Comparison of ENCODE assay signal across 10 cellular contexts in the genomic region with DNA sequence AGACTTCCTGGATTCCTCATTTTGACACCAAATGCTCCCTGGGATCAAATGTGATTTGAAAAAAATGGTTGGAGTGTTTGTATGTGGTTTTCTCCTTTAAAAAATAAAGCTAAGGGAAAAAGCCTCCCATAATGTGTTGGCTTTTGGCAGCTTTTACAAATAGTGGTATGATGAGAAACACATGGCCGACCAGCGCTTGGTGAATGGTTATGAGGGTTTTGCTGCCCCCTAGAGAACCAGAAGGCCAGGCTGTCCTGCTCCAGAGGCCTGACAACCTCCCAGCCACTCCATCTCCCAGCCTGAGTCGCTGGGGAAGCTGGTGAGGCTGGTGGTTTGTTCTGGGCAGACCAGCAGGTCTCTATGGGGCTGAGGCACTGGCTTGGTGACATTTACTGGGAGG.
DNase-seq lines count a peak whose midpoint lies in the region; ATAC-seq, FAIRE-seq and TF ChIP-seq lines count a peak whose summit lies in the region.
"Had no signal": no experiment of that assay in that cellular context is flagged by ENCODE, and none has a peak within 500 bp of the region (broad histone marks: within the 10 kb centered on the region; RNA-seq: fewer than 3 reads in every experiment).

No MANE protein-coding gene starts in this region.

- H3K9me3 Mint-ChIP-seq in activated T-helper 17 cell treated with anti-CD3 and anti-CD28 coated beads, Interleukin-2, amount 50 U/mL, for 72 hours: no peaks in the 10 kb centered on the region

- H3K4me3 ChIP-seq in A673 (ENCODE audit: low read depth, low read length, poor library complexity, severe bottlenecking) (no peak overlapping the region), HAP-1 (no peak overlapping the region), astrocyte of the cerebellum (ENCODE audit: low read depth, low read length) (no peak overlapping the region), HepG2 (replicated peaks in 1 of 3; ENCODE audit: insufficient read depth in 1 of 3, low read depth in 2 of 3, low read length in 3 of 3) (no peak overlapping the region)
- H3K4me3 ChIP-seq: coronary artery had no signal

- CTCF ChIA-PET in A673 (lab: Charles Lee) (no interaction called here), HepG2 (lab: Yijun Ruan, JAX; ENCODE audit: low intra/inter-chr PET ratio, low total read pairs) (no interaction called here)

- in situ Hi-C loops in HAP-1 (cut with MboI; ENCODE audit: low sequenced_read_pairs): no loop called here
- in situ Hi-C loops in astrocyte of the cerebellum (cut with HindIII; ENCODE audit: low sequenced_read_pairs): loop anchor here (25.0 kb wide), 1 partner anchor 1284 kb away; no protein-coding TSS in a partner anchor
- in situ Hi-C loops in HepG2 (cut with HindIII; ENCODE audit: extremely low pct_ligation_motif_present, low pct_unique_long_range_greater_than_20kb): no loop called here

- DNase-seq in A673 (ENCODE audit: low spot score) (peak; percentile 62), HAP-1 (ENCODE audit: low spot score in 2 of 2) (peak; percentile 11 to 40), astrocyte of the cerebellum (ENCODE audit: low read depth) (peak; percentile 77), HepG2 (ENCODE audit: low spot score) (peak; percentile 25), SHP77 treated with DMSO at 0.1 percent for 48 hours (lab: John Stamatoyannopoulos, UW) (no peak), NCI-H69 (lab: John Stamatoyannopoulos, UW) (no peak)
- DNase-seq in activated CD4-positive, CD25-positive, alpha-beta regulatory T cell treated with anti-CD3 and anti-CD28 coated beads, Interleukin-2, amount 50 U/mL, for 72 hours: no peak
- DNase-seq: NCI-H1930 had no signal

- H3K27ac ChIP-seq in A673 (ENCODE audit: low read depth, low read length, poor library complexity, severe bottlenecking) (no peak overlapping the region), HepG2 (ENCODE audit: extremely low read length, insufficient read depth, low read length) (no peak overlapping the region)
- H3K27ac ChIP-seq: coronary artery had no signal

- BruUV-seq in A673 (replicated peaks; lab: Mats Ljungman, UMichigan) (no TSS peak), HepG2 (replicated peaks; lab: Mats Ljungman, UMichigan) (no TSS peak)

- H3K4me1 Mint-ChIP-seq in activated T-helper 17 cell treated with anti-CD3 and anti-CD28 coated beads, Interleukin-2, amount 50 U/mL, for 72 hours: peaks cover 8% of the 10 kb centered on the region

- H3K27me3 ChIP-seq in A673 (replicated peaks; ENCODE audit: insufficient read depth, low read depth, low read length, poor library complexity) (no peaks in the 10 kb centered on the region), HAP-1 (ENCODE audit: low read depth) (no peaks in the 10 kb centered on the region), HepG2 (ENCODE audit: control insufficient read depth in 1 of 2, insufficient read depth in 2 of 2, low read length in 2 of 2) (no peaks in the 10 kb centered on the region; a peak in 2 of 5 replicates)

- H3K79me2 ChIP-seq in HepG2 (ENCODE audit: insufficient read depth, low read length): no peaks in the 10 kb centered on the region

- no peaks in the 10 kb centered on the region for H3K27me3 Mint-ChIP-seq in activated T-helper 17 cell treated with anti-CD3 and anti-CD28 coated beads, Interleukin-2, amount 50 U/mL, for 72 hours

- no peak overlapping the region for H3K27ac Mint-ChIP-seq in activated T-helper 17 cell treated with anti-CD3 and anti-CD28 coated beads, Interleukin-2, amount 50 U/mL, for 72 hours

- peaks cover 31% of the 10 kb centered on the region for H3K36me3 Mint-ChIP-seq in activated T-helper 17 cell treated with anti-CD3 and anti-CD28 coated beads, Interleukin-2, amount 50 U/mL, for 72 hours (ENCODE audit: low read depth)

- no peaks in the 10 kb centered on the region; the same call in 1 of the 2 replicates for H4K20me1 ChIP-seq in HepG2 (ENCODE audit: insufficient read depth, low read length)

- 2% methylated on average over 3 of the region's 3 CpGs for WGBS in HepG2 (ENCODE audit: low lambda C conversion rate)

- TF ChIP-seq POLR2A in HepG2 (IDR thresholded peaks at IDR 0.05; ENCODE audit: insufficient read depth in 1 of 2, low read depth in 2 of 2, low read length in 2 of 2): no peak

- TF ChIP-seq EP300 in HepG2 (IDR thresholded peaks at IDR 0.05; ENCODE audit: low read depth in 2 of 2, low read length in 2 of 2) (no peak), HepG2 (CRISPR knock-in tag; IDR thresholded peaks at IDR 0.05; ENCODE audit: borderline replicate concordance) (no peak)

- H3K36me3 ChIP-seq in A673 (ENCODE audit: insufficient read depth, low read length, poor library complexity, severe bottlenecking) (no peaks in the 10 kb centered on the region), HAP-1 (replicated peaks) (no peaks in the 10 kb centered on the region), HepG2 (replicated peaks in 1 of 2; ENCODE audit: control insufficient read depth in 1 of 2, insufficient read depth in 2 of 2, low read length in 2 of 2) (no peaks in the 10 kb centered on the region)

- no peak overlapping the region for H2AFZ ChIP-seq in HepG2 (ENCODE audit: low read length)

- no peak overlapping the region for H3K4me3 Mint-ChIP-seq in activated T-helper 17 cell treated with anti-CD3 and anti-CD28 coated beads, Interleukin-2, amount 50 U/mL, for 72 hours

- POLR2A ChIA-PET in A673 (lab: Charles Lee; ENCODE audit: low non-redundant PET) (interaction anchor here (0.6 kb wide), 1 partner anchor 434 kb away, joined by 3 read pairs; no protein-coding TSS in a partner anchor), HepG2 (lab: Yijun Ruan, JAX) (no interaction called here)

- intact Hi-C loops in A673 (cut with micrococcal nuclease; ENCODE audit: unreplicated experiment): no loop called here
- intact Hi-C loops in HepG2 (cut with micrococcal nuclease; ENCODE audit: unreplicated experiment): loop anchor here (1.0 kb wide), 1 partner anchor 1291 kb away; no protein-coding TSS in a partner anchor

- H3K4me1 ChIP-seq in A673 (ENCODE audit: insufficient read depth, low read length, poor library complexity, severe bottlenecking) (no peaks in the 10 kb centered on the region), HAP-1 (no peaks in the 10 kb centered on the region), HepG2 (ENCODE audit: insufficient read depth, low read length) (no peaks in the 10 kb centered on the region)

- TF ChIP-seq CTCF in A673 (conservative IDR thresholded peaks at IDR 0.05; ENCODE audit: low read depth, low read length) (peak; percentile 57), astrocyte of the cerebellum (IDR thresholded peaks at IDR 0.05; ENCODE audit: low read depth, low read length, missing control alignments) (peak; percentile 69), HepG2 (CRISPR knock-in tag; IDR thresholded peaks at IDR 0.05) (peak; percentile 48)

- H3K4me2 ChIP-seq in HepG2 (ENCODE audit: low read depth, low read length): no peak overlapping the region

- no peak overlapping the region for H3K9ac ChIP-seq in HepG2 (ENCODE audit: insufficient read depth, low read depth, low read length)

- no peak for TF ChIP-seq RAD21 in HepG2 (CRISPR knock-in tag; IDR thresholded peaks at IDR 0.05)

- ATAC-seq in HepG2: peak; percentile 92
- no peak for ATAC-seq in activated T-helper 17 cell treated with anti-CD3 and anti-CD28 coated beads, Interleukin-2, amount 50 U/mL, for 72 hours (replicated peaks)

- FAIRE-seq in HepG2 (lab: Jason Lieb, UNC): no peak

- no peaks in the 10 kb centered on the region for H3K9me3 ChIP-seq in A673 (ENCODE audit: low read depth, low read length, poor library complexity, severe bottlenecking)
- no peaks in the 10 kb centered on the region for H3K9me3 ChIP-seq in HAP-1
- no peaks in the 10 kb centered on the region for H3K9me3 ChIP-seq in HepG2 (ENCODE audit: low read length)

TF ChIP-seq in HepG2, 621 proteins besides CTCF, POLR2A, EP300 and RAD21:
- no peak for TF ChIP-seq FOXA1 (IDR thresholded peaks at IDR 0.05)
- no peak for TF ChIP-seq FOXA1 (CRISPR knock-in tag; IDR thresholded peaks at IDR 0.05)
- TF ChIP-seq ZNF10 (CRISPR knock-in tag; IDR thresholded peaks at IDR 0.05; ENCODE audit: borderline replicate concordance, low read depth): no peak
- TF ChIP-seq, protein P1, sequence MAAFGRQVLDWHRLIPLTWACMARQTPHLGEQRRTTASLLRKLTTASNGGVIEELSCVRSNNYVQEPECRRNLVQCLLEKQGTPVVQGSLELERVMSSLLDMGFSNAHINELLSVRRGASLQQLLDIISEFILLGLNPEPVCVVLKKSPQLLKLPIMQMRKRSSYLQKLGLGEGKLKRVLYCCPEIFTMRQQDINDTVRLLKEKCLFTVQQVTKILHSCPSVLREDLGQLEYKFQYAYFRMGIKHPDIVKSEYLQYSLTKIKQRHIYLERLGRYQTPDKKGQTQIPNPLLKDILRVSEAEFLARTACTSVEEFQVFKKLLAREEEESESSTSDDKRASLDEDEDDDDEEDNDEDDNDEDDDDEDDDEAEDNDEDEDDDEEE (CRISPR knock-in tag; IDR thresholded peaks at IDR 0.05): no peak
- peak; percentile 56 for TF ChIP-seq STAG1 (CRISPR knock-in tag; IDR thresholded peaks at IDR 0.05)
- TF ChIP-seq SSRP1 (CRISPR knock-in tag; IDR thresholded peaks at IDR 0.05): no peak
- TF ChIP-seq RBAK (CRISPR knock-in tag; IDR thresholded peaks at IDR 0.05): no peak
- no peak for TF ChIP-seq JUND (CRISPR knock-in tag; IDR thresholded peaks at IDR 0.05)

Comparison
In these comparisons a context has a peak if more than half of its experiments do, and no peak if none do; other contexts are left out.
1. DNase-seq: peak in A673 (single experiment), HAP-1 (2 of 2), astrocyte of the cerebellum (single experiment) and HepG2 (single experiment); none in SHP77 treated with DMSO at 0.1 percent for 48 hours (single experiment), NCI-H69 (single experiment) and activated CD4-positive, CD25-positive, alpha-beta regulatory T cell treated with anti-CD3 and anti-CD28 coated beads, Interleukin-2, amount 50 U/mL, for 72 hours (single experiment).
2. Peak in every context shown above with its lines, with median percentiles within 50 percentile points of each other: CTCF ChIP-seq.